1 cellular context compared by ENCODE assay signal in genomic region chr19:49580264-49581006, GRCh38.
A peak's percentile ranks its signal among the peaks of the same experiment; 100 is the strongest.
TF ChIP-seq lines count a peak whose summit lies in the region.

A gene with protein sequence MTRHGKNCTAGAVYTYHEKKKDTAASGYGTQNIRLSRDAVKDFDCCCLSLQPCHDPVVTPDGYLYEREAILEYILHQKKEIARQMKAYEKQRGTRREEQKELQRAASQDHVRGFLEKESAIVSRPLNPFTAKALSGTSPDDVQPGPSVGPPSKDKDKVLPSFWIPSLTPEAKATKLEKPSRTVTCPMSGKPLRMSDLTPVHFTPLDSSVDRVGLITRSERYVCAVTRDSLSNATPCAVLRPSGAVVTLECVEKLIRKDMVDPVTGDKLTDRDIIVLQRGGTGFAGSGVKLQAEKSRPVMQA (minus strand): TSS chr19:49580556. CDS start chr19:49560691, 19,865 bp downstream.

TF ChIP-seq in HepG2, 621 proteins besides CTCF, POLR2A, EP300 and RAD21 (continued from another document and continues in another):
- TF ChIP-seq CCAR2 (optimal IDR thresholded peaks at IDR 0.05; ENCODE audit: low read depth, low read length) (peak; percentile 91), MXI1 (IDR thresholded peaks at IDR 0.05; ENCODE audit: borderline replicate concordance, low read depth, low read length) (peak; percentile 86; the same call in 1 of the 3 replicates), ZKSCAN8 (CRISPR knock-in tag; IDR thresholded peaks at IDR 0.05; ENCODE audit: borderline replicate concordance) (peak; percentile 68), NFYC (CRISPR knock-in tag; IDR thresholded peaks at IDR 0.05) (peak; percentile 61; the same call in 1 of the 2 replicates), SIN3A (IDR thresholded peaks at IDR 0.05; ENCODE audit: borderline replicate concordance, low read depth, low read length) (peak; percentile 96; the same call in 1 of the 2 replicates), ZNF629 (CRISPR knock-in tag; conservative IDR thresholded peaks at IDR 0.05) (peak; percentile 85), JUND (CRISPR knock-in tag; IDR thresholded peaks at IDR 0.05) (0 out of 2 replicates have a peak, but pooled peaks have one; percentile 28), GLI4 (CRISPR knock-in tag; IDR thresholded peaks at IDR 0.05; ENCODE audit: borderline replicate concordance) (no peak), IRF2 (CRISPR knock-in tag; IDR thresholded peaks at IDR 0.05) (peak; percentile 97), ZNF101 (CRISPR knock-in tag; IDR thresholded peaks at IDR 0.05; ENCODE audit: borderline replicate concordance, low read depth) (no peak), THAP11 (CRISPR knock-in tag; IDR thresholded peaks at IDR 0.05) (peak; percentile 97), FOXK1 (CRISPR knock-in tag; IDR thresholded peaks at IDR 0.05; ENCODE audit: borderline replicate concordance, low read depth) (peak; percentile 95), NFE2L1 (CRISPR knock-in tag; IDR thresholded peaks at IDR 0.05; ENCODE audit: borderline replicate concordance) (no peak), GABPB1 (CRISPR knock-in tag; IDR thresholded peaks at IDR 0.05) (peak; percentile 99), ZNF709 (CRISPR knock-in tag; IDR thresholded peaks at IDR 0.05) (no peak), RXRA (CRISPR knock-in tag; IDR thresholded peaks at IDR 0.05) (peak; percentile 21; the same call in 1 of the 2 replicates), ZBTB42 (CRISPR knock-in tag; IDR thresholded peaks at IDR 0.05) (no peak), ELF4 (CRISPR knock-in tag; IDR thresholded peaks at IDR 0.05; ENCODE audit: borderline replicate concordance) (no peak), ZBTB8A (CRISPR knock-in tag; IDR thresholded peaks at IDR 0.05; ENCODE audit: borderline replicate concordance, low read depth) (peak; percentile 51; the same call in 1 of the 2 replicates), ZNF772 (CRISPR knock-in tag; IDR thresholded peaks at IDR 0.05) (no peak), POGK (CRISPR knock-in tag; conservative IDR thresholded peaks at IDR 0.05) (peak; percentile 75; the same call in 1 of the 2 replicates), PPARG (CRISPR knock-in tag; conservative IDR thresholded peaks at IDR 0.05) (peak; percentile 70), SYNCRIP (IDR thresholded peaks at IDR 0.05; ENCODE audit: insufficient read depth, low read depth, low read length) (no peak), FOXA3 (CRISPR knock-in tag; IDR thresholded peaks at IDR 0.05) (peak; percentile 77), ZBTB10 (CRISPR knock-in tag; IDR thresholded peaks at IDR 0.05; ENCODE audit: borderline replicate concordance) (no peak; the same call in 1 of the 2 replicates), ZNF143 (CRISPR knock-in tag; IDR thresholded peaks at IDR 0.05) (peak; percentile 77), FUBP1 (CRISPR knock-in tag; IDR thresholded peaks at IDR 0.05; ENCODE audit: borderline replicate concordance) (peak; percentile 72; the same call in 1 of the 2 replicates), ZNF891 (CRISPR knock-in tag; IDR thresholded peaks at IDR 0.05) (no peak; the same call in 1 of the 2 replicates), ZFP36 (IDR thresholded peaks at IDR 0.05; ENCODE audit: borderline replicate concordance, low read depth, low read length, partially characterized antibody) (no peak), CBX5 (CRISPR knock-in tag; IDR thresholded peaks at IDR 0.05; ENCODE audit: borderline replicate concordance) (peak; percentile 96), ZNF7 (CRISPR knock-in tag; IDR thresholded peaks at IDR 0.05) (no peak), FOSL1 (CRISPR knock-in tag; IDR thresholded peaks at IDR 0.05; ENCODE audit: borderline replicate concordance) (no peak), POLR2AphosphoS2 (IDR thresholded peaks at IDR 0.05; ENCODE audit: low read depth, low read length) (no peak), SOX13 (IDR thresholded peaks at IDR 0.05) (no peak), SOX13 (CRISPR knock-in tag; conservative IDR thresholded peaks at IDR 0.05 in 1 of 2, IDR thresholded peaks at IDR 0.05 in 1 of 2) (peak in 1 of 2 experiments; percentile 59; a peak in 2 of 4 replicates), ZNF33A (CRISPR knock-in tag; IDR thresholded peaks at IDR 0.05; ENCODE audit: borderline replicate concordance) (peak; percentile 86; the same call in 1 of the 2 replicates), RCOR2 (CRISPR knock-in tag; IDR thresholded peaks at IDR 0.05) (0 out of 2 replicates have a peak, but pooled peaks have one; percentile 51)
- TF ChIP-seq, protein P1, sequence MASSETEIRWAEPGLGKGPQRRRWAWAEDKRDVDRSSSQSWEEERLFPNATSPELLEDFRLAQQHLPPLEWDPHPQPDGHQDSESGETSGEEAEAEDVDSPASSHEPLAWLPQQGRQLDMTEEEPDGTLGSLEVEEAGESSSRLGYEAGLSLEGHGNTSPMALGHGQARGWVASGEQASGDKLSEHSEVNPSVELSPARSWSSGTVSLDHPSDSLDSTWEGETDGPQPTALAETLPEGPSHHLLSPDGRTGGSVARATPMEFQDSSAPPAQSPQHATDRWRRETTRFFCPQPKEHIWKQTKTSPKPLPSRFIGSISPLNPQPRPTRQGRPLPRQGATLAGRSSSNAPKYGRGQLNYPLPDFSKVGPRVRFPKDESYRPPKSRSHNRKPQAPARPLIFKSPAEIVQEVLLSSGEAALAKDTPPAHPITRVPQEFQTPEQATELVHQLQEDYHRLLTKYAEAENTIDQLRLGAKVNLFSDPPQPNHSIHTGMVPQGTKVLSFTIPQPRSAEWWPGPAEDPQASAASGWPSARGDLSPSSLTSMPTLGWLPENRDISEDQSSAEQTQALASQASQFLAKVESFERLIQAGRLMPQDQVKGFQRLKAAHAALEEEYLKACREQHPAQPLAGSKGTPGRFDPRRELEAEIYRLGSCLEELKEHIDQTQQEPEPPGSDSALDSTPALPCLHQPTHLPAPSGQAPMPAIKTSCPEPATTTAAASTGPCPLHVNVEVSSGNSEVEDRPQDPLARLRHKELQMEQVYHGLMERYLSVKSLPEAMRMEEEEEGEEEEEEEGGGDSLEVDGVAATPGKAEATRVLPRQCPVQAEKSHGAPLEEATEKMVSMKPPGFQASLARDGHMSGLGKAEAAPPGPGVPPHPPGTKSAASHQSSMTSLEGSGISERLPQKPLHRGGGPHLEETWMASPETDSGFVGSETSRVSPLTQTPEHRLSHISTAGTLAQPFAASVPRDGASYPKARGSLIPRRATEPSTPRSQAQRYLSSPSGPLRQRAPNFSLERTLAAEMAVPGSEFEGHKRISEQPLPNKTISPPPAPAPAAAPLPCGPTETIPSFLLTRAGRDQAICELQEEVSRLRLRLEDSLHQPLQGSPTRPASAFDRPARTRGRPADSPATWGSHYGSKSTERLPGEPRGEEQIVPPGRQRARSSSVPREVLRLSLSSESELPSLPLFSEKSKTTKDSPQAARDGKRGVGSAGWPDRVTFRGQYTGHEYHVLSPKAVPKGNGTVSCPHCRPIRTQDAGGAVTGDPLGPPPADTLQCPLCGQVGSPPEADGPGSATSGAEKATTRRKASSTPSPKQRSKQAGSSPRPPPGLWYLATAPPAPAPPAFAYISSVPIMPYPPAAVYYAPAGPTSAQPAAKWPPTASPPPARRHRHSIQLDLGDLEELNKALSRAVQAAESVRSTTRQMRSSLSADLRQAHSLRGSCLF (CRISPR knock-in tag; IDR thresholded peaks at IDR 0.05; ENCODE audit: borderline replicate concordance), result no peak
- TF ChIP-seq, protein P2, sequence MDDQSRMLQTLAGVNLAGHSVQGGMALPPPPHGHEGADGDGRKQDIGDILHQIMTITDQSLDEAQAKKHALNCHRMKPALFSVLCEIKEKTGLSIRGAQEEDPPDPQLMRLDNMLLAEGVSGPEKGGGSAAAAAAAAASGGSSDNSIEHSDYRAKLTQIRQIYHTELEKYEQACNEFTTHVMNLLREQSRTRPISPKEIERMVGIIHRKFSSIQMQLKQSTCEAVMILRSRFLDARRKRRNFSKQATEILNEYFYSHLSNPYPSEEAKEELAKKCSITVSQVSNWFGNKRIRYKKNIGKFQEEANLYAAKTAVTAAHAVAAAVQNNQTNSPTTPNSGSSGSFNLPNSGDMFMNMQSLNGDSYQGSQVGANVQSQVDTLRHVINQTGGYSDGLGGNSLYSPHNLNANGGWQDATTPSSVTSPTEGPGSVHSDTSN (CRISPR knock-in tag; IDR thresholded peaks at IDR 0.05; ENCODE audit: borderline replicate concordance), result no peak
- TF ChIP-seq, protein P3, sequence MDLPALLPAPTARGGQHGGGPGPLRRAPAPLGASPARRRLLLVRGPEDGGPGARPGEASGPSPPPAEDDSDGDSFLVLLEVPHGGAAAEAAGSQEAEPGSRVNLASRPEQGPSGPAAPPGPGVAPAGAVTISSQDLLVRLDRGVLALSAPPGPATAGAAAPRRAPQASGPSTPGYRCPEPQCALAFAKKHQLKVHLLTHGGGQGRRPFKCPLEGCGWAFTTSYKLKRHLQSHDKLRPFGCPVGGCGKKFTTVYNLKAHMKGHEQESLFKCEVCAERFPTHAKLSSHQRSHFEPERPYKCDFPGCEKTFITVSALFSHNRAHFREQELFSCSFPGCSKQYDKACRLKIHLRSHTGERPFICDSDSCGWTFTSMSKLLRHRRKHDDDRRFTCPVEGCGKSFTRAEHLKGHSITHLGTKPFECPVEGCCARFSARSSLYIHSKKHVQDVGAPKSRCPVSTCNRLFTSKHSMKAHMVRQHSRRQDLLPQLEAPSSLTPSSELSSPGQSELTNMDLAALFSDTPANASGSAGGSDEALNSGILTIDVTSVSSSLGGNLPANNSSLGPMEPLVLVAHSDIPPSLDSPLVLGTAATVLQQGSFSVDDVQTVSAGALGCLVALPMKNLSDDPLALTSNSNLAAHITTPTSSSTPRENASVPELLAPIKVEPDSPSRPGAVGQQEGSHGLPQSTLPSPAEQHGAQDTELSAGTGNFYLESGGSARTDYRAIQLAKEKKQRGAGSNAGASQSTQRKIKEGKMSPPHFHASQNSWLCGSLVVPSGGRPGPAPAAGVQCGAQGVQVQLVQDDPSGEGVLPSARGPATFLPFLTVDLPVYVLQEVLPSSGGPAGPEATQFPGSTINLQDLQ (CRISPR knock-in tag; IDR thresholded peaks at IDR 0.05), result 0 out of 2 replicates have a peak, but pooled peaks have one; percentile 56
- TF ChIP-seq, protein P4, sequence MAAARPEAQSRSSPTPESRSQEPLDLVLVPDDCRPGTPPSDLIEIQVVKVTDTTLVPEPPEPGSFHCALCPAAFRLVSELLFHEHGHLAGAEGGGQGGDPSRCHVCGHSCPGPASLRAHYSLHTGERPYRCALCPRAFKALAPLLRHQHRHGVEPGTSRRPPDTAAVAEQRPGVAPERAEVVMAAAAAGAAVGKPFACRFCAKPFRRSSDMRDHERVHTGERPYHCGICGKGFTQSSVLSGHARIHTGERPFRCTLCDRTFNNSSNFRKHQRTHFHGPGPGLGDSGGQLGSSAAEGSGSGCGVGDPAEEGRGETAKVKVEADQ (CRISPR knock-in tag; IDR thresholded peaks at IDR 0.05; ENCODE audit: borderline replicate concordance), result no peak; the same call in 1 of the 2 replicates
- TF ChIP-seq, protein P5, sequence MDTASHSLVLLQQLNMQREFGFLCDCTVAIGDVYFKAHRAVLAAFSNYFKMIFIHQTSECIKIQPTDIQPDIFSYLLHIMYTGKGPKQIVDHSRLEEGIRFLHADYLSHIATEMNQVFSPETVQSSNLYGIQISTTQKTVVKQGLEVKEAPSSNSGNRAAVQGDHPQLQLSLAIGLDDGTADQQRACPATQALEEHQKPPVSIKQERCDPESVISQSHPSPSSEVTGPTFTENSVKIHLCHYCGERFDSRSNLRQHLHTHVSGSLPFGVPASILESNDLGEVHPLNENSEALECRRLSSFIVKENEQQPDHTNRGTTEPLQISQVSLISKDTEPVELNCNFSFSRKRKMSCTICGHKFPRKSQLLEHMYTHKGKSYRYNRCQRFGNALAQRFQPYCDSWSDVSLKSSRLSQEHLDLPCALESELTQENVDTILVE (CRISPR knock-in tag; IDR thresholded peaks at IDR 0.05), result peak; percentile 93
